In genomic region chr5:144170276-144171024, GRCh38 we compare ENCODE assay signal across 1 cellular context.
A peak's percentile ranks its signal among the peaks of the same experiment; 100 is the strongest.
TF ChIP-seq lines count a peak whose summit lies in the region.

Gene KCTD16 (plus strand): TSS chr5:144170873.
Gene YIPF5 (minus strand): TSS chr5:144170659. CDS start chr5:144169955, 704 bp downstream.

TF ChIP-seq in HepG2, 621 proteins besides CTCF, POLR2A, EP300 and RAD21 (continued from another document and continues in another):
- no peak; the same call in 1 of the 2 replicates for TF ChIP-seq ZNF280B (CRISPR knock-in tag; IDR thresholded peaks at IDR 0.05; ENCODE audit: borderline replicate concordance)
- TF ChIP-seq NR0B2 (CRISPR knock-in tag; IDR thresholded peaks at IDR 0.05), result no peak
- peak; percentile 82 for TF ChIP-seq KMT2A (CRISPR knock-in tag; IDR thresholded peaks at IDR 0.05)
- 0 out of 2 replicates have a peak, but pooled peaks have one; percentile 53 for TF ChIP-seq ZNF256 (CRISPR knock-in tag; conservative IDR thresholded peaks at IDR 0.05)
- TF ChIP-seq GTF3A (CRISPR knock-in tag; conservative IDR thresholded peaks at IDR 0.05), result no peak
- TF ChIP-seq BHLHE40 (IDR thresholded peaks at IDR 0.05; ENCODE audit: low read length), result peak; percentile 89
- no peak for TF ChIP-seq MAFK (conservative IDR thresholded peaks at IDR 0.05 in 1 of 2, IDR thresholded peaks at IDR 0.05 in 1 of 2; ENCODE audit: low read length in 2 of 2)
- no peak; the same call in 1 of the 2 replicates for TF ChIP-seq MYPOP (CRISPR knock-in tag; IDR thresholded peaks at IDR 0.05)
- TF ChIP-seq SKIL (CRISPR knock-in tag; IDR thresholded peaks at IDR 0.05; ENCODE audit: borderline replicate concordance), result no peak
- no peak for TF ChIP-seq ZNF766 (CRISPR knock-in tag; IDR thresholded peaks at IDR 0.05; ENCODE audit: borderline replicate concordance)
- TF ChIP-seq ZSCAN9 (CRISPR knock-in tag; IDR thresholded peaks at IDR 0.05; ENCODE audit: borderline replicate concordance), result peak; percentile 43; the same call in 1 of the 2 replicates
- no peak for TF ChIP-seq SNRNP70 (IDR thresholded peaks at IDR 0.05; ENCODE audit: low read depth, low read length)
- no peak for TF ChIP-seq SNAPC2 (CRISPR knock-in tag; IDR thresholded peaks at IDR 0.05)
- peak; percentile 51; the same call in 1 of the 2 replicates for TF ChIP-seq ZNF441 (CRISPR knock-in tag; IDR thresholded peaks at IDR 0.05; ENCODE audit: borderline replicate concordance)
- TF ChIP-seq ZNF629 (CRISPR knock-in tag; conservative IDR thresholded peaks at IDR 0.05), result 0 out of 2 replicates have a peak, but pooled peaks have one; percentile 16
- TF ChIP-seq ZBTB39 (CRISPR knock-in tag; IDR thresholded peaks at IDR 0.05), result no peak
- TF ChIP-seq ZBTB3 (CRISPR knock-in tag; IDR thresholded peaks at IDR 0.05; ENCODE audit: borderline replicate concordance, low read depth), result no peak
- TF ChIP-seq FUBP1 (CRISPR knock-in tag; IDR thresholded peaks at IDR 0.05; ENCODE audit: borderline replicate concordance), result 0 out of 2 replicates have a peak, but pooled peaks have one; percentile 47
- no peak for TF ChIP-seq ONECUT2 (CRISPR knock-in tag; IDR thresholded peaks at IDR 0.05)
- no peak for TF ChIP-seq SIX1 (CRISPR knock-in tag; IDR thresholded peaks at IDR 0.05; ENCODE audit: borderline replicate concordance)
- peak; percentile 39; the same call in 1 of the 3 replicates for TF ChIP-seq MXI1 (IDR thresholded peaks at IDR 0.05; ENCODE audit: borderline replicate concordance, low read depth, low read length)
- no peak for TF ChIP-seq ZNF446 (CRISPR knock-in tag; IDR thresholded peaks at IDR 0.05)
- no peak for TF ChIP-seq HOXA5 (CRISPR knock-in tag; IDR thresholded peaks at IDR 0.05)
- no peak for TF ChIP-seq ATF6 (CRISPR knock-in tag; conservative IDR thresholded peaks at IDR 0.05)
- TF ChIP-seq E2F5 (CRISPR knock-in tag; conservative IDR thresholded peaks at IDR 0.05), result no peak
- 0 out of 2 replicates have a peak, but pooled peaks have one; percentile 51 for TF ChIP-seq ATF5 (CRISPR knock-in tag; IDR thresholded peaks at IDR 0.05; ENCODE audit: low read depth)
- TF ChIP-seq FOXP4 (CRISPR knock-in tag; IDR thresholded peaks at IDR 0.05), result peak; percentile 25; the same call in 1 of the 2 replicates
- TF ChIP-seq GABPA (IDR thresholded peaks at IDR 0.05; ENCODE audit: low read depth, low read length), result peak; percentile 78
- peak; percentile 97 for TF ChIP-seq GABPA (CRISPR knock-in tag; IDR thresholded peaks at IDR 0.05; ENCODE audit: low read depth)
- 0 out of 2 replicates have a peak, but pooled peaks have one; percentile 43 for TF ChIP-seq ZNF616 (CRISPR knock-in tag; IDR thresholded peaks at IDR 0.05; ENCODE audit: low read depth)
- no peak; the same call in 1 of the 2 replicates for TF ChIP-seq TFAP4 (IDR thresholded peaks at IDR 0.05; ENCODE audit: borderline replicate concordance, low read depth)
- no peak; the same call in 1 of the 2 replicates for TF ChIP-seq THRA (CRISPR knock-in tag; IDR thresholded peaks at IDR 0.05; ENCODE audit: borderline replicate concordance)
- peak; percentile 25; the same call in 1 of the 2 replicates for TF ChIP-seq ZBTB20 (CRISPR knock-in tag; IDR thresholded peaks at IDR 0.05; ENCODE audit: borderline replicate concordance, low read depth)
- no peak for TF ChIP-seq ZNF567 (CRISPR knock-in tag; IDR thresholded peaks at IDR 0.05; ENCODE audit: borderline replicate concordance)
- no peak for TF ChIP-seq ZNF597 (CRISPR knock-in tag; IDR thresholded peaks at IDR 0.05)
- TF ChIP-seq KDM4B (CRISPR knock-in tag; IDR thresholded peaks at IDR 0.05), result 0 out of 2 replicates have a peak, but pooled peaks have one; percentile 53
- no peak for TF ChIP-seq ARID2 (CRISPR knock-in tag; IDR thresholded peaks at IDR 0.05; ENCODE audit: borderline replicate concordance)
- peak; percentile 70; the same call in 1 of the 2 replicates for TF ChIP-seq GLI4 (CRISPR knock-in tag; IDR thresholded peaks at IDR 0.05; ENCODE audit: borderline replicate concordance)
- TF ChIP-seq ZSCAN31 (CRISPR knock-in tag; IDR thresholded peaks at IDR 0.05; ENCODE audit: low read depth), result peak; percentile 73
